Comparison of ENCODE assay signal across 16 cellular contexts in genomic region chr1:66540434-66541032, GRCh38. TPM values are rescaled to one million over a fixed set of nuclear protein-coding genes. Genes with fewer than 3 reads are reported as not detected.
DNase-seq lines count a peak whose midpoint lies in the region; ATAC-seq, FAIRE-seq and TF ChIP-seq lines count a peak whose summit lies in the region.
"Had no signal": no experiment of that assay in that cellular context is flagged by ENCODE, and none has a peak within 500 bp of the region (broad histone marks: within the 10 kb centered on the region; RNA-seq: fewer than 3 reads in every experiment).

No MANE protein-coding gene starts in this region.

- H3K4me3 ChIP-seq in left ventricle myocardium inferior (no peak overlapping the region), heart left ventricle (no peak overlapping the region), small intestine (ENCODE audit: low read depth in 1 of 2, low read length in 2 of 2) (no peak overlapping the region)
- H3K4me3 ChIP-seq: suprapubic skin had no signal

- 50 to 56% (median 55%) methylated on average over 3 of the region's 3 CpGs for WGBS in heart left ventricle, 4 donors
- 64 to 81% (median 79%) methylated on average over 3 of the region's 3 CpGs for WGBS in small intestine, 3 donors

- no peak for DNase-seq in left ventricle myocardium inferior
- DNase-seq in heart left ventricle: no peak
- peak; percentile 75 for DNase-seq in islet precursor cell
- no peak for DNase-seq in activated CD4-positive, alpha-beta T cell treated with anti-CD3 and anti-CD28 coated beads, Interleukin-2, amount 50 U/mL, for 1 hour
- DNase-seq in small intestine: no peak
- no peak for DNase-seq in T-helper 2 cell treated with Interferon-gamma antibody and Interleukin-4, amounts not matched to agents 5 μg/mL and 100 μg/mL, for 36 hours (ENCODE audit: low spot score)
- no peak for DNase-seq in COR-L47 (lab: John Stamatoyannopoulos, UW)
- DNase-seq: 8988T; amygdala; Calu3; effector CD8-positive, alpha-beta T cell; hypothalamus; NCI-H2081 had no signal

- peak overlapping the region in 3 of 5 experiments; percentile 41 to 63 (median 58) for H3K4me3 Mint-ChIP-seq in brain
- no peak overlapping the region for H3K4me3 Mint-ChIP-seq in T-helper 2 cell treated with Interferon-gamma antibody and Interleukin-4, amounts not matched to agents 5 μg/mL and 100 μg/mL, for 36 hours

- H3K4me1 Mint-ChIP-seq in brain: peaks cover 76% of the 10 kb centered on the region
- H3K4me1 Mint-ChIP-seq in T-helper 2 cell treated with Interferon-gamma antibody and Interleukin-4, amounts not matched to agents 5 μg/mL and 100 μg/mL, for 36 hours (ENCODE audit: low read depth): no peaks in the 10 kb centered on the region

- no peak for TF ChIP-seq POLR2A in heart left ventricle (IDR thresholded peaks at IDR 0.05)

- H3K36me3 ChIP-seq in left ventricle myocardium inferior (no peaks in the 10 kb centered on the region), heart left ventricle (no peaks in the 10 kb centered on the region), small intestine (ENCODE audit: control insufficient read depth in 2 of 2, insufficient read depth in 2 of 2, low read length in 2 of 2) (no peaks in the 10 kb centered on the region)
- H3K36me3 ChIP-seq: suprapubic skin had no signal

- H3K27ac ChIP-seq in left ventricle myocardium inferior (replicated peaks) (peak overlapping the region; percentile 10), heart left ventricle (peak overlapping the region in 5 of 12 donors; percentile 13 to 36 (median 22)), small intestine (ENCODE audit: low read depth in 1 of 2, low read length in 1 of 2) (no peak overlapping the region)
- H3K27ac ChIP-seq: suprapubic skin had no signal

- ATAC-seq in heart left ventricle: no peak
- ATAC-seq: activated CD4-positive, CD25-positive, alpha-beta regulatory T cell treated with anti-CD3 and anti-CD28 coated beads, Interleukin-2, amount 50 U/mL, for 24 hours had no signal

- H3K36me3 Mint-ChIP-seq in brain: peaks cover 4% of the 10 kb centered on the region
- no peaks in the 10 kb centered on the region for H3K36me3 Mint-ChIP-seq in T-helper 2 cell treated with Interferon-gamma antibody and Interleukin-4, amounts not matched to agents 5 μg/mL and 100 μg/mL, for 36 hours (ENCODE audit: low read depth)

- FAIRE-seq in small intestine (lab: Jason Lieb, UNC): no peak

- peaks cover 3% of the 10 kb centered on the region for H3K27me3 Mint-ChIP-seq in brain
- H3K27me3 Mint-ChIP-seq in T-helper 2 cell treated with Interferon-gamma antibody and Interleukin-4, amounts not matched to agents 5 μg/mL and 100 μg/mL, for 36 hours (ENCODE audit: low read depth): peaks cover 26% of the 10 kb centered on the region

- H3K27me3 ChIP-seq in left ventricle myocardium inferior (ENCODE audit: low read depth) (no peaks in the 10 kb centered on the region), heart left ventricle (no peaks in the 10 kb centered on the region), small intestine (ENCODE audit: control insufficient read depth in 2 of 2, insufficient read depth in 2 of 2, low read length in 2 of 2) (no peaks in the 10 kb centered on the region)
- H3K27me3 ChIP-seq: suprapubic skin had no signal

- intact Hi-C loops in left ventricle myocardium inferior (cut with micrococcal nuclease): no loop called here
- intact Hi-C loops in heart left ventricle (cut with DNase I): loop anchor here in 1 of 10 donors (5.0 kb wide), 1 partner anchor 67 kb away; no protein-coding TSS in a partner anchor

- peak overlapping the region in 1 of 5 experiments; percentile 14 for H3K27ac Mint-ChIP-seq in brain
- H3K27ac Mint-ChIP-seq in T-helper 2 cell treated with Interferon-gamma antibody and Interleukin-4, amounts not matched to agents 5 μg/mL and 100 μg/mL, for 36 hours: no peak overlapping the region

- H3K9me3 Mint-ChIP-seq in brain: no peaks in the 10 kb centered on the region
- H3K9me3 Mint-ChIP-seq in T-helper 2 cell treated with Interferon-gamma antibody and Interleukin-4, amounts not matched to agents 5 μg/mL and 100 μg/mL, for 36 hours: no peaks in the 10 kb centered on the region

- H3K4me1 ChIP-seq in left ventricle myocardium inferior: peaks cover 65% of the 10 kb centered on the region
- H3K4me1 ChIP-seq in heart left ventricle: peaks cover 10 to 83% (median 31%) of the 10 kb centered on the region in 12 donors
- H3K4me1 ChIP-seq in small intestine (ENCODE audit: control insufficient read depth in 2 of 2, insufficient read depth in 1 of 2, low read depth in 1 of 2, low read length in 1 of 2): peaks cover 0 to 3% of the 10 kb centered on the region in 2 donors
- H3K4me1 ChIP-seq: suprapubic skin had no signal

- TF ChIP-seq CTCF in left ventricle myocardium inferior (IDR thresholded peaks at IDR 0.05; ENCODE audit: borderline replicate concordance) (no peak), heart left ventricle (IDR thresholded peaks at IDR 0.05) (no peak), brain (conservative IDR thresholded peaks at IDR 0.05) (no peak)

- H3K9me3 ChIP-seq in left ventricle myocardium inferior (replicated peaks) (no peaks in the 10 kb centered on the region), heart left ventricle (no peaks in the 10 kb centered on the region), small intestine (ENCODE audit: control insufficient read depth, low read depth) (no peaks in the 10 kb centered on the region)
- H3K9me3 ChIP-seq: suprapubic skin had no signal

RNA-seq across cellular contexts. Expression of gene SGIP1, which starts 6.6 kb away (rescaled TPM):
- total RNA-seq in left ventricle myocardium inferior (9.0 TPM), heart left ventricle (10 to 100 TPM in 4 of 9 donors, 1 to 10 TPM in 5; 2.1 to 17.3 (median 5.0) TPM)
- polyA plus RNA-seq in heart left ventricle (1 to 10 TPM; 3.7 to 4.0 TPM), brain (ENCODE audit: insufficient read depth, low read depth, low replicate concordance) (10.7 TPM), small intestine (1 to 10 TPM in 1 of 3 donors, not detected in 2; 2.2 TPM)
- total RNA-seq: Calu3 had no signal
